1 cellular context compared by ENCODE assay signal in the genomic region with DNA sequence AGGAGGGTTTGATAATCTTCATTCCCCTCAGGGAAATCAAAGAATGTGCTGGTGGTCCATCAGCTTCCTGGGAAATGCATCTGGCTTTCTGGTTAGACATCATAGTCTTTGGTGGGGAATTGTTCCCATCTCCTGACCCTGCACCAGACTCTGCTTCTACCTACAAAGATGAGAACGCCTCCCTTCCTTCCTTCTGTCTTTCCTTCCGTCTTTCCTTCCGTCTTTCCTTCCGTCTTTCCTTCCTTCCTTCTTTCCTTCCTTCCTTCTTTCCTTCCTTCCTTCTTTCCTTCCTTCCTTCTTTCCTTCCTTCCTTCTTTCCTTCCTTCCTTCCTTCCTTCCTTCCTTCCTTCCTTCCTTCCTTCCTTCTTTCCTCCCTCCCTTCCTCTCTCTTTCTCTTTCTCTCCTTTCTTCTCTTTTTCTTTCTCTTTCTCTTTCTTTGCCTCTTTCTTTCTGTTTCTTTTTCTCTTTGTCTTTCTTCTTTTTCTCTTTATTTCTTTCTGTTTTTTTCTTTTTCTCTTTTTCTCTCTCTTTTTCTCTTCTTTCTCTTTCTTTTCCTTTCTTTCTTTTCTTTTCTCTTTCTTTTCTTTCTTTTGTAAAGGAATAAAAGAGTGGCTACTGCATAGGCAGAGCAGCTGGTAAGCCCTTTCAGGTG.
TF ChIP-seq lines count a peak whose summit lies in the region.

No MANE protein-coding gene starts in this region.

TF ChIP-seq in K562, 482 proteins besides CTCF, POLR2A, EP300 and RAD21:
- TF ChIP-seq, protein P1, sequence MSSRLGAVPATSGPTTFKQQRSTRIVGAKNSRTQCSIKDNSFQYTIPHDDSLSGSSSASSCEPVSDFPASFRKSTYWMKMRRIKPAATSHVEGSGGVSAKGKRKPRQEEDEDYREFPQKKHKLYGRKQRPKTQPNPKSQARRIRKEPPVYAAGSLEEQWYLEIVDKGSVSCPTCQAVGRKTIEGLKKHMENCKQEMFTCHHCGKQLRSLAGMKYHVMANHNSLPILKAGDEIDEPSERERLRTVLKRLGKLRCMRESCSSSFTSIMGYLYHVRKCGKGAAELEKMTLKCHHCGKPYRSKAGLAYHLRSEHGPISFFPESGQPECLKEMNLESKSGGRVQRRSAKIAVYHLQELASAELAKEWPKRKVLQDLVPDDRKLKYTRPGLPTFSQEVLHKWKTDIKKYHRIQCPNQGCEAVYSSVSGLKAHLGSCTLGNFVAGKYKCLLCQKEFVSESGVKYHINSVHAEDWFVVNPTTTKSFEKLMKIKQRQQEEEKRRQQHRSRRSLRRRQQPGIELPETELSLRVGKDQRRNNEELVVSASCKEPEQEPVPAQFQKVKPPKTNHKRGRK (tag; IDR thresholded peaks at IDR 0.05), result peak; percentile 58; the same call in 1 of the 2 replicates
- no peak for TF ChIP-seq ZKSCAN3 (CRISPR knock-in tag; IDR thresholded peaks at IDR 0.05)
TF ChIP-seq in K562: peak in this region for 1.
